In genomic region chr17:66399441-66399840, GRCh38 we compare ENCODE assay signal across 19 cellular contexts.
DNase-seq lines count a peak whose midpoint lies in the region; ATAC-seq, FAIRE-seq and TF ChIP-seq lines count a peak whose summit lies in the region.
"Had no signal": no experiment of that assay in that cellular context is flagged by ENCODE, and none has a peak within 500 bp of the region (broad histone marks: within the 10 kb centered on the region; RNA-seq: fewer than 3 reads in every experiment).

No MANE protein-coding gene starts in this region.

- peaks cover 94% of the 10 kb centered on the region for H3K4me1 Mint-ChIP-seq in activated T-cell treated with anti-CD3 and anti-CD28 coated beads, Interleukin-2, amount 50 U/mL, for 72 hours (ENCODE audit: low read depth)
- peaks cover 80% of the 10 kb centered on the region for H3K4me1 Mint-ChIP-seq in activated naive CD8-positive, alpha-beta T cell treated with anti-CD3 and anti-CD28 coated beads for 36 hours

- no peaks in the 10 kb centered on the region for H4K20me1 ChIP-seq in OCI-LY1 (ENCODE audit: insufficient read depth, low read length)

- H3K27me3 ChIP-seq in OCI-LY1 (ENCODE audit: insufficient read depth, low read length) (no peaks in the 10 kb centered on the region), small intestine (ENCODE audit: control insufficient read depth in 2 of 2, insufficient read depth in 2 of 2, low read length in 2 of 2) (no peaks in the 10 kb centered on the region)
- H3K27me3 ChIP-seq: heart right ventricle, pancreas, uterus had no signal

- H3K9me3 ChIP-seq in OCI-LY1 (ENCODE audit: low read length) (no peaks in the 10 kb centered on the region; the same call in 1 of the 2 replicates), small intestine (ENCODE audit: control insufficient read depth, low read depth) (no peaks in the 10 kb centered on the region)
- H3K9me3 ChIP-seq: heart right ventricle, pancreas, uterus had no signal

- H3K27ac Mint-ChIP-seq in activated T-cell treated with anti-CD3 and anti-CD28 coated beads, Interleukin-2, amount 50 U/mL, for 72 hours: peak overlapping the region; percentile 89
- peak overlapping the region; percentile 71 for H3K27ac Mint-ChIP-seq in activated naive CD8-positive, alpha-beta T cell treated with anti-CD3 and anti-CD28 coated beads for 36 hours

- H2AFZ ChIP-seq in OCI-LY1 (ENCODE audit: low read length): no peak overlapping the region

- no peak overlapping the region for H3K4me3 ChIP-seq in OCI-LY1 (ENCODE audit: low read depth, low read length, poor library complexity, severe bottlenecking)
- H3K4me3 ChIP-seq in small intestine (ENCODE audit: low read depth in 1 of 2, low read length in 2 of 2): no peak overlapping the region
- H3K4me3 ChIP-seq: heart right ventricle, pancreas, uterus had no signal

- peak overlapping the region; percentile 38; the same call in 1 of the 2 replicates for H3K4me2 ChIP-seq in OCI-LY1 (ENCODE audit: low read length)

- 74 to 75% (median 75%) methylated on average over 3 of the region's 3 CpGs for WGBS in small intestine, 3 donors

- H3K4me1 ChIP-seq in OCI-LY1 (ENCODE audit: insufficient read depth, low read length, severe bottlenecking) (peaks cover 64% of the 10 kb centered on the region), small intestine (ENCODE audit: control insufficient read depth in 2 of 2, insufficient read depth in 1 of 2, low read depth in 1 of 2, low read length in 1 of 2) (peaks cover 6 to 13% of the 10 kb centered on the region in 2 donors)
- H3K4me1 ChIP-seq: uterus had no signal

- peak overlapping the region; percentile 55 for H3K27ac ChIP-seq in OCI-LY1 (ENCODE audit: low read depth, low read length, poor library complexity, severe bottlenecking)
- H3K27ac ChIP-seq in small intestine (ENCODE audit: low read depth in 1 of 2, low read length in 1 of 2): no peak overlapping the region
- H3K27ac ChIP-seq: heart right ventricle, pancreas, uterus had no signal

- H3K4me3 Mint-ChIP-seq in activated T-cell treated with anti-CD3 and anti-CD28 coated beads, Interleukin-2, amount 50 U/mL, for 72 hours: peak overlapping the region; percentile 41 to 77
- peak overlapping the region; percentile 24 for H3K4me3 Mint-ChIP-seq in activated naive CD8-positive, alpha-beta T cell treated with anti-CD3 and anti-CD28 coated beads for 36 hours

- no peak for TF ChIP-seq CTCF in OCI-LY1 (IDR thresholded peaks at IDR 0.05; ENCODE audit: low read length)

- no peaks in the 10 kb centered on the region for H3K79me2 ChIP-seq in OCI-LY1 (ENCODE audit: insufficient read depth, low read length)

- H3F3A ChIP-seq in OCI-LY1 (ENCODE audit: insufficient read depth, low read length): no peaks in the 10 kb centered on the region

- H3K36me3 ChIP-seq in OCI-LY1 (ENCODE audit: insufficient read depth, low read length) (no peaks in the 10 kb centered on the region; the same call in 1 of the 2 replicates), small intestine (ENCODE audit: control insufficient read depth in 2 of 2, insufficient read depth in 2 of 2, low read length in 2 of 2) (no peaks in the 10 kb centered on the region)
- H3K36me3 ChIP-seq: heart right ventricle, pancreas, uterus had no signal

- H3K9ac ChIP-seq in OCI-LY1 (ENCODE audit: low read length): no peak overlapping the region

- peak in 1 of 2 donors; percentile 14 for DNase-seq in activated T-cell treated with anti-CD3 and anti-CD28 coated beads, Interleukin-2, amount 50 U/mL, for 72 hours
- no peak for DNase-seq in activated T-cell treated with anti-CD3 and anti-CD28 coated beads, Interleukin-2, amount 50 U/mL, for 48 hours
- no peak for DNase-seq in activated naive CD8-positive, alpha-beta T cell treated with anti-CD3 and anti-CD28 coated beads for 36 hours
- DNase-seq in small intestine (peak; percentile 17), cerebellar nuclear complex (lab: John Stamatoyannopoulos, UW) (no peak), NCI-H526 treated with DMSO at 0.1 percent for 48 hours (lab: John Stamatoyannopoulos, UW) (no peak), NAMALWA (ENCODE audit: low spot score) (no peak)
- DNase-seq: activated CD8-positive, alpha-beta memory T cell treated with anti-CD3 and anti-CD28 coated beads, Interleukin-2, amount 50 U/mL, for 4 hours; amygdala; H7; heart right ventricle; IMR-90; NCI-H187 treated with DMSO at 0.1 percent for 48 hours; NCI-H446 treated with DMSO at 0.1 percent for 48 hours; pancreas; stimulated activated CD4-positive, alpha-beta T cell treated with anti-CD3 and anti-CD28 coated beads, Interleukin-2, amount 100 ng/mL, for 48 hours; uterus had no signal

- no peaks in the 10 kb centered on the region for H3K9me2 ChIP-seq in OCI-LY1 (ENCODE audit: low read depth, low read length)

- no peaks in the 10 kb centered on the region for H3K27me3 Mint-ChIP-seq in activated T-cell treated with anti-CD3 and anti-CD28 coated beads, Interleukin-2, amount 50 U/mL, for 72 hours (ENCODE audit: low read depth)
- no peaks in the 10 kb centered on the region for H3K27me3 Mint-ChIP-seq in activated naive CD8-positive, alpha-beta T cell treated with anti-CD3 and anti-CD28 coated beads for 36 hours

- peaks cover 0 to 4% of the 10 kb centered on the region in 2 donors for H3K9me3 Mint-ChIP-seq in activated T-cell treated with anti-CD3 and anti-CD28 coated beads, Interleukin-2, amount 50 U/mL, for 72 hours
- peaks cover 23% of the 10 kb centered on the region for H3K9me3 Mint-ChIP-seq in activated naive CD8-positive, alpha-beta T cell treated with anti-CD3 and anti-CD28 coated beads for 36 hours

- FAIRE-seq in small intestine (lab: Jason Lieb, UNC): no peak
- FAIRE-seq: endometrium, pancreas had no signal

- peak; percentile 73 to 75 for ATAC-seq in activated T-cell treated with anti-CD3 and anti-CD28 coated beads, Interleukin-2, amount 50 U/mL, for 72 hours (replicated peaks in 1 of 2)
- ATAC-seq: heart right ventricle, pancreas had no signal

- H3K36me3 Mint-ChIP-seq in activated T-cell treated with anti-CD3 and anti-CD28 coated beads, Interleukin-2, amount 50 U/mL, for 72 hours (ENCODE audit: insufficient read depth in 2 of 2): peaks cover 7 to 15% of the 10 kb centered on the region in 2 donors
- peaks cover 41% of the 10 kb centered on the region for H3K36me3 Mint-ChIP-seq in activated naive CD8-positive, alpha-beta T cell treated with anti-CD3 and anti-CD28 coated beads for 36 hours
